ENCODE assay signal across 8 cellular contexts in genomic region chr9:136712690-136713554, GRCh38. TPM values are rescaled to one million over a fixed set of nuclear protein-coding genes. Genes with fewer than 3 reads are reported as not detected.
DNase-seq lines count a peak whose midpoint lies in the region; ATAC-seq and TF ChIP-seq lines count a peak whose summit lies in the region.

No MANE protein-coding gene starts in this region.

- peaks cover 8% of the 10 kb centered on the region for H4K20me1 ChIP-seq in smooth muscle cell (ENCODE audit: low read depth)

- peak overlapping the region; percentile 58 for H3K4me3 ChIP-seq in HAP-1
- peak overlapping the region; percentile 62 for H3K4me3 ChIP-seq in iPS-18c (ENCODE audit: insufficient read depth, low read depth, low read length)
- H3K4me3 ChIP-seq in smooth muscle cell = peak overlapping the region; percentile 80

- peak in 1 of 2 experiments; percentile 42 for DNase-seq in HAP-1 (ENCODE audit: low spot score in 2 of 2)
- no peak for DNase-seq in activated naive CD8-positive, alpha-beta T cell treated with anti-CD3 and anti-CD28 coated beads, Interleukin-2, amount 50 U/mL, for 24 hours
- no peak for DNase-seq in smooth muscle cell (lab: John Stamatoyannopoulos, UW; ENCODE audit: unreplicated experiment)
- DNase-seq in NCI-H2107 (lab: John Stamatoyannopoulos, UW) = no peak
- no peak for DNase-seq in activated naive CD4-positive, alpha-beta T cell treated with Interleukin-2 at 50 U/mL for 16 hours
- no peak for DNase-seq in stimulated activated CD4-positive, alpha-beta T cell treated with anti-CD3 and anti-CD28 coated beads, Interleukin-4, amount 100 ng/mL, for 4 hours

- H3K36me3 Mint-ChIP-seq in activated naive CD8-positive, alpha-beta T cell treated with anti-CD3 and anti-CD28 coated beads, Interleukin-2, amount 50 U/mL, for 24 hours (ENCODE audit: low read depth) = no peaks in the 10 kb centered on the region

- in situ Hi-C loops in HAP-1 (cut with MboI; ENCODE audit: low sequenced_read_pairs) = no loop called here

- H3K27ac Mint-ChIP-seq in activated naive CD8-positive, alpha-beta T cell treated with anti-CD3 and anti-CD28 coated beads, Interleukin-2, amount 50 U/mL, for 24 hours = no peak overlapping the region

- peaks cover 7% of the 10 kb centered on the region for H3K4me1 ChIP-seq in HAP-1
- peaks cover 8% of the 10 kb centered on the region for H3K4me1 ChIP-seq in smooth muscle cell (ENCODE audit: low read depth)

- H3K27me3 Mint-ChIP-seq in activated naive CD8-positive, alpha-beta T cell treated with anti-CD3 and anti-CD28 coated beads, Interleukin-2, amount 50 U/mL, for 24 hours = peaks cover 38% of the 10 kb centered on the region

- H3K27me3 ChIP-seq in HAP-1 (ENCODE audit: low read depth) (no peaks in the 10 kb centered on the region), smooth muscle cell (ENCODE audit: low read depth) (no peaks in the 10 kb centered on the region)

- WGBS in smooth muscle cell (ENCODE audit: low lambda C conversion rate) = 27% methylated on average over 22 of the region's 57 CpGs

- no peaks in the 10 kb centered on the region for H3K9me3 ChIP-seq in HAP-1
- H3K9me3 ChIP-seq in iPS-18c (ENCODE audit: control insufficient read depth, insufficient read depth, low read length) = no peaks in the 10 kb centered on the region
- H3K9me3 ChIP-seq in smooth muscle cell (replicated peaks; ENCODE audit: low read depth) = no peaks in the 10 kb centered on the region

- TF ChIP-seq CTCF in smooth muscle cell (IDR thresholded peaks at IDR 0.05; ENCODE audit: borderline replicate concordance, insufficient read depth, poor library complexity, severe bottlenecking) = no peak

- H3K4me3 Mint-ChIP-seq in activated naive CD8-positive, alpha-beta T cell treated with anti-CD3 and anti-CD28 coated beads, Interleukin-2, amount 50 U/mL, for 24 hours = peak overlapping the region; percentile 17

- peaks cover 6% of the 10 kb centered on the region for H3K4me1 Mint-ChIP-seq in activated naive CD8-positive, alpha-beta T cell treated with anti-CD3 and anti-CD28 coated beads, Interleukin-2, amount 50 U/mL, for 24 hours

- H3K36me3 ChIP-seq in HAP-1 (replicated peaks) (peaks cover 10% of the 10 kb centered on the region; the same call in 1 of the 2 replicates), smooth muscle cell (ENCODE audit: low read depth) (no peaks in the 10 kb centered on the region)

- H3K4me2 ChIP-seq in smooth muscle cell = peak overlapping the region; percentile 98

- no peaks in the 10 kb centered on the region for H3K79me2 ChIP-seq in smooth muscle cell (ENCODE audit: low read depth)

- no peaks in the 10 kb centered on the region for H3K9me3 Mint-ChIP-seq in activated naive CD8-positive, alpha-beta T cell treated with anti-CD3 and anti-CD28 coated beads, Interleukin-2, amount 50 U/mL, for 24 hours

- no peak overlapping the region for H2AFZ ChIP-seq in smooth muscle cell (ENCODE audit: low read depth)

- ATAC-seq in activated naive CD8-positive, alpha-beta T cell treated with anti-CD3 and anti-CD28 coated beads, Interleukin-2, amount 50 U/mL, for 24 hours = no peak
- no peak for ATAC-seq in HG03457 (IDR thresholded peaks at IDR 0.05; ENCODE audit: unreplicated experiment)

- H3K27ac ChIP-seq in smooth muscle cell (ENCODE audit: low read depth) = no peak overlapping the region

- H3F3A ChIP-seq in smooth muscle cell (ENCODE audit: low read depth) = peaks cover 6% of the 10 kb centered on the region

- peak overlapping the region; percentile 34 for H3K9ac ChIP-seq in smooth muscle cell (ENCODE audit: low read depth)

RNA-seq across cellular contexts. Expression of gene DIPK1B, which starts 0.6 kb away (rescaled TPM):
- 14.6 and 25.5 TPM in 2 replicates for total RNA-seq in smooth muscle cell
- 57.8 and 58.5 TPM in 2 replicates for polyA plus RNA-seq in smooth muscle cell

RNA-seq across cellular contexts. Expression of gene AGPAT2, which starts 25.7 kb away (rescaled TPM):
- 42.9 and 48.6 TPM in 2 replicates for total RNA-seq in smooth muscle cell
- 105 and 122 TPM in 2 replicates for polyA plus RNA-seq in smooth muscle cell

RNA-seq across cellular contexts. Expression of gene LCN10, which starts 29.8 kb away (rescaled TPM):
- not detected in 2 replicates for total RNA-seq in smooth muscle cell
- polyA plus RNA-seq in smooth muscle cell = not detected in 2 replicates

RNA-seq across cellular contexts. Expression of gene LCN6, which starts 35.4 kb away (rescaled TPM):
- total RNA-seq in smooth muscle cell = not detected in 2 replicates
- polyA plus RNA-seq in smooth muscle cell = not detected in 2 replicates

RNA-seq across cellular contexts. Expression of gene LCN8, which starts 45.1 kb away (rescaled TPM):
- total RNA-seq in smooth muscle cell = not detected in 2 replicates
- polyA plus RNA-seq in smooth muscle cell = not detected in 2 replicates
